Comparison of ENCODE assay signal across 1 cellular context in genomic region chr17:75289832-75290337, GRCh38.
TF ChIP-seq lines count a peak whose summit lies in the region.

No MANE protein-coding gene starts in this region.

TF ChIP-seq in K562, 482 proteins besides CTCF, POLR2A, EP300 and RAD21 (continued from another document and continues in another):
- TF ChIP-seq JUN (IDR thresholded peaks at IDR 0.05; ENCODE audit: borderline replicate concordance, low read depth, low read length): peak; percentile 4; the same call in 1 of the 2 replicates
- TF ChIP-seq JUN (CRISPR knock-in tag; IDR thresholded peaks at IDR 0.05; ENCODE audit: borderline replicate concordance): no peak
- TF ChIP-seq RBFOX2 (IDR thresholded peaks at IDR 0.05; ENCODE audit: low read depth, low read length): no peak
- no peak for TF ChIP-seq BRCA1 (IDR thresholded peaks at IDR 0.05)
- no peak for TF ChIP-seq BRCA1 (CRISPR knock-in tag; IDR thresholded peaks at IDR 0.05)
- no peak for TF ChIP-seq LARP7 (IDR thresholded peaks at IDR 0.05)
- TF ChIP-seq POLR2G (IDR thresholded peaks at IDR 0.05; ENCODE audit: low read depth, low read length): no peak
- no peak for TF ChIP-seq PKNOX1 (IDR thresholded peaks at IDR 0.05)
- no peak for TF ChIP-seq ZNF75A (CRISPR knock-in tag; IDR thresholded peaks at IDR 0.05)
- no peak for TF ChIP-seq TCFL5 (CRISPR knock-in tag; conservative IDR thresholded peaks at IDR 0.05)
- TF ChIP-seq DMBX1 (CRISPR knock-in tag; IDR thresholded peaks at IDR 0.05; ENCODE audit: borderline replicate concordance): 0 out of 2 replicates have a peak, but pooled peaks have one; percentile 36
- no peak for TF ChIP-seq RBM15 (IDR thresholded peaks at IDR 0.05; ENCODE audit: insufficient read depth, low read length)
- TF ChIP-seq ZNF3 (CRISPR knock-in tag; IDR thresholded peaks at IDR 0.05): no peak
- TF ChIP-seq ZNF785 (CRISPR knock-in tag; IDR thresholded peaks at IDR 0.05): no peak
- TF ChIP-seq MAZ (CRISPR knock-in tag; conservative IDR thresholded peaks at IDR 0.05 in 1 of 2, IDR thresholded peaks at IDR 0.05 in 1 of 2): no peak
- no peak for TF ChIP-seq KDM5B (IDR thresholded peaks at IDR 0.05; ENCODE audit: insufficient replicate concordance, low read depth, low read length)
- no peak for TF ChIP-seq ETV6 (IDR thresholded peaks at IDR 0.05; ENCODE audit: borderline replicate concordance in 1 of 2, low read depth in 2 of 2, low read length in 1 of 2)
- TF ChIP-seq ETV6 (CRISPR knock-in tag; IDR thresholded peaks at IDR 0.05; ENCODE audit: borderline replicate concordance): no peak
- TF ChIP-seq PRDM10 (IDR thresholded peaks at IDR 0.05; ENCODE audit: partially characterized antibody): no peak
- TF ChIP-seq MGA (IDR thresholded peaks at IDR 0.05): peak; percentile 53; the same call in 1 of the 2 replicates
- TF ChIP-seq TAF1 (IDR thresholded peaks at IDR 0.05; ENCODE audit: control insufficient read depth, extremely low read depth, insufficient read depth, low read length, severe bottlenecking): no peak
- TF ChIP-seq C11orf30 (IDR thresholded peaks at IDR 0.05; ENCODE audit: low read depth): 0 out of 2 replicates have a peak, but pooled peaks have one; percentile 35
- TF ChIP-seq PHB2 (IDR thresholded peaks at IDR 0.05; ENCODE audit: low read depth): no peak
- no peak for TF ChIP-seq GABPB2 (CRISPR knock-in tag; conservative IDR thresholded peaks at IDR 0.05)
- TF ChIP-seq ZBTB49 (CRISPR knock-in tag; IDR thresholded peaks at IDR 0.05; ENCODE audit: borderline replicate concordance): no peak
- no peak for TF ChIP-seq HIVEP1 (CRISPR knock-in tag; IDR thresholded peaks at IDR 0.05)
- TF ChIP-seq SPI1 (IDR thresholded peaks at IDR 0.05; ENCODE audit: borderline replicate concordance, low read depth, low read length): no peak
- peak; percentile 79 for TF ChIP-seq DPF2 (IDR thresholded peaks at IDR 0.05)
- peak; percentile 47; the same call in 1 of the 2 replicates for TF ChIP-seq DEAF1 (CRISPR knock-in tag; IDR thresholded peaks at IDR 0.05)
- no peak for TF ChIP-seq XRCC4 (IDR thresholded peaks at IDR 0.05; ENCODE audit: extremely low read depth, insufficient read depth, insufficient read length)
- TF ChIP-seq SMAD3 (CRISPR knock-in tag; conservative IDR thresholded peaks at IDR 0.05): no peak
- no peak for TF ChIP-seq ERF (CRISPR knock-in tag; IDR thresholded peaks at IDR 0.05)
- TF ChIP-seq MCM5 (IDR thresholded peaks at IDR 0.05; ENCODE audit: low read depth): no peak
- no peak for TF ChIP-seq HDAC8 (tag; IDR thresholded peaks at IDR 0.05)
- TF ChIP-seq YBX1 (IDR thresholded peaks at IDR 0.05): no peak
- no peak for TF ChIP-seq EZH2 (IDR thresholded peaks at IDR 0.05; ENCODE audit: borderline replicate concordance, low read depth, low read length)
- no peak for TF ChIP-seq BCL6 (CRISPR knock-in tag; IDR thresholded peaks at IDR 0.05)
- no peak for TF ChIP-seq TCF3 (CRISPR knock-in tag; IDR thresholded peaks at IDR 0.05)
- no peak for TF ChIP-seq POU5F1 (IDR thresholded peaks at IDR 0.05; ENCODE audit: borderline replicate concordance, low read depth, low read length, partially characterized antibody)
- no peak for TF ChIP-seq STAT5A (IDR thresholded peaks at IDR 0.05; ENCODE audit: borderline replicate concordance, low read length)
- no peak for TF ChIP-seq SAP30 (IDR thresholded peaks at IDR 0.05; ENCODE audit: borderline replicate concordance, insufficient read depth, low read depth, low read length, poor library complexity, severe bottlenecking)
- no peak for TF ChIP-seq ZNF253 (CRISPR knock-in tag; conservative IDR thresholded peaks at IDR 0.05)
- no peak for TF ChIP-seq FOXO4 (CRISPR knock-in tag; IDR thresholded peaks at IDR 0.05)
- no peak for TF ChIP-seq HLTF (IDR thresholded peaks at IDR 0.05)
- no peak for TF ChIP-seq RBM25 (IDR thresholded peaks at IDR 0.05; ENCODE audit: low read depth, low read length, severe bottlenecking)
- no peak for TF ChIP-seq ZNF717 (CRISPR knock-in tag; IDR thresholded peaks at IDR 0.05)
